15 cellular contexts compared by ENCODE assay signal in genomic region chr7:13416071-13416470, GRCh38.
"Had no signal": no experiment of that assay in that cellular context is flagged by ENCODE, and none has a peak within 500 bp of the region (broad histone marks: within the 10 kb centered on the region; RNA-seq: fewer than 3 reads in every experiment).

No MANE protein-coding gene starts in this region.

- H3K4me1 ChIP-seq: right atrium auricular region had no signal

- H3K9me3 Mint-ChIP-seq: effector memory CD8-positive, alpha-beta T cell had no signal

- H3K27ac Mint-ChIP-seq: effector memory CD8-positive, alpha-beta T cell; naive thymus-derived CD8-positive, alpha-beta T cell had no signal

- DNase-seq: effector memory CD8-positive, alpha-beta T cell; gastrocnemius medialis; heart right ventricle; hypothalamus; islet precursor cell; mucosa of descending colon; stimulated activated CD4-positive, alpha-beta T cell treated with anti-CD3 and anti-CD28 coated beads, Interleukin-2, amount 100 ng/mL, for 48 hours; stimulated activated naive CD4-positive, alpha-beta T cell treated with Interleukin-2 at 50 U/mL for 16 hours; trophoblast cell had no signal

- H3K36me3 ChIP-seq: esophagus muscularis mucosa, gastrocnemius medialis, heart right ventricle, right atrium auricular region had no signal

- H3K4me3 Mint-ChIP-seq: effector memory CD8-positive, alpha-beta T cell; naive thymus-derived CD8-positive, alpha-beta T cell; neural crest cell had no signal

- H3K4me3 ChIP-seq: esophagus muscularis mucosa, gastrocnemius medialis, heart right ventricle, mucosa of descending colon, right atrium auricular region, smooth muscle cell had no signal

- H3K4me1 Mint-ChIP-seq: naive thymus-derived CD8-positive, alpha-beta T cell; neural crest cell had no signal

- H3K27me3 ChIP-seq: esophagus muscularis mucosa, gastrocnemius medialis, heart right ventricle, right atrium auricular region had no signal

- H3K27ac ChIP-seq: epithelial cell of prostate, esophagus muscularis mucosa, gastrocnemius medialis, heart right ventricle, right atrium auricular region had no signal

- H3K9me3 ChIP-seq: esophagus muscularis mucosa, gastrocnemius medialis, mucosa of descending colon had no signal

- H3K27me3 Mint-ChIP-seq: effector memory CD8-positive, alpha-beta T cell; naive thymus-derived CD8-positive, alpha-beta T cell had no signal
